In the genomic region with DNA sequence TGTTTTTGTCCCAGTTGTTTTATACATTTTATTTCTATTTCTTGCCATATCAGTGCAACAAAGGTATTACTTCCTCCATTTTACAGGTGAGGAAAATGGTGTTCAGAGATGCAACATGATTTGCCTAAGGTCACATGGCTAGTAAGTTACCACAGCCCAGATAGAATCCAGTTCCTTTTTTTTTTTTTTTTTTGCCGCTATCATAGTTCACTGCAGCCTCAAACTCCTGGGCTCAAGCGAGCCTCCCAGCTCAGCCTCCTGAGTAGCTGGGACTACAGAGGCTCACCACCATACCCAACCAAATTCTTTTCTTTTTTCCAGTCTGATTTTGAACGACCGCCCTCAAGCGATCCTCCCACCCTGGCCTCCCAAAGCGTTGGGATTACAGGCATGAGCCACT, we compare ENCODE assay signal across 7 cellular contexts. TPM values are rescaled to one million over a fixed set of nuclear protein-coding genes. Genes with fewer than 3 reads are reported as not detected.
A peak's percentile ranks its signal among the peaks of the same experiment; 100 is the strongest.
DNase-seq lines count a peak whose midpoint lies in the region; ATAC-seq and FAIRE-seq lines count a peak whose summit lies in the region.

No MANE protein-coding gene starts in this region.

- H3K9me3 ChIP-seq in KOPT-K1 (ENCODE audit: insufficient read depth, low read length, poor library complexity, severe bottlenecking) (no peaks in the 10 kb centered on the region), skeletal muscle satellite cell (replicated peaks; ENCODE audit: low read length) (no peaks in the 10 kb centered on the region)

- H3K4me3 Mint-ChIP-seq in dendritic cell treated with granulocyte-macrophage colony-stimulating factor and Interleukin-4, amounts not matched to agents 40 ng/mL and 50 ng/mL, for 4 days, result peak overlapping the region; percentile 92

- H3K27ac Mint-ChIP-seq in dendritic cell treated with granulocyte-macrophage colony-stimulating factor and Interleukin-4, amounts not matched to agents 40 ng/mL and 50 ng/mL, for 4 days, result peak overlapping the region; percentile 86

- H3K36me3 ChIP-seq in KOPT-K1 (ENCODE audit: insufficient read depth, low read length) (peaks cover 41% of the 10 kb centered on the region), skeletal muscle satellite cell (ENCODE audit: insufficient read depth, low read length) (no peaks in the 10 kb centered on the region)

- FAIRE-seq in RCC 7860 (lab: Jason Lieb, UNC), result no peak

- no peaks in the 10 kb centered on the region for H3K27me3 Mint-ChIP-seq in dendritic cell treated with granulocyte-macrophage colony-stimulating factor and Interleukin-4, amounts not matched to agents 40 ng/mL and 50 ng/mL, for 4 days

- no peak for DNase-seq in RCC 7860 (ENCODE audit: low spot score)
- DNase-seq in NCI-H524 (lab: John Stamatoyannopoulos, UW), result no peak

- H3K4me3 ChIP-seq in skeletal muscle satellite cell (ENCODE audit: low read length), result peak overlapping the region; percentile 78

- H3K9ac ChIP-seq in skeletal muscle satellite cell (ENCODE audit: low read depth, low read length), result no peak overlapping the region

- intact Hi-C loops in dendritic cell treated with granulocyte-macrophage colony-stimulating factor and Interleukin-4, amounts not matched to agents 40 ng/mL and 50 ng/mL, for 4 days (cut with micrococcal nuclease), result no loop called here

- H3K4me1 Mint-ChIP-seq in dendritic cell treated with granulocyte-macrophage colony-stimulating factor and Interleukin-4, amounts not matched to agents 40 ng/mL and 50 ng/mL, for 4 days (ENCODE audit: low read depth), result peaks cover 54% of the 10 kb centered on the region

- no peaks in the 10 kb centered on the region for H3K9me3 Mint-ChIP-seq in dendritic cell treated with granulocyte-macrophage colony-stimulating factor and Interleukin-4, amounts not matched to agents 40 ng/mL and 50 ng/mL, for 4 days

- H3K4me1 ChIP-seq in skeletal muscle satellite cell (ENCODE audit: control insufficient read depth, insufficient read depth, low read length), result peaks cover 3% of the 10 kb centered on the region

- peak overlapping the region; percentile 88 for H3K27ac ChIP-seq in KOPT-K1 (ENCODE audit: low read depth, low read length, poor library complexity, severe bottlenecking)

- peak; percentile 37 for ATAC-seq in GM21526 (IDR thresholded peaks at IDR 0.05; ENCODE audit: low FRiP score, unreplicated experiment)
- no peak for ATAC-seq in HG03025 (IDR thresholded peaks at IDR 0.05; ENCODE audit: low FRiP score, unreplicated experiment)

- peaks cover 11% of the 10 kb centered on the region for H3K36me3 Mint-ChIP-seq in dendritic cell treated with granulocyte-macrophage colony-stimulating factor and Interleukin-4, amounts not matched to agents 40 ng/mL and 50 ng/mL, for 4 days (ENCODE audit: low read depth)

- peaks cover 9% of the 10 kb centered on the region for H3K27me3 ChIP-seq in skeletal muscle satellite cell (ENCODE audit: control insufficient read depth, insufficient read depth, low read length)

- H3K4me2 ChIP-seq in skeletal muscle satellite cell (ENCODE audit: low read length), result peak overlapping the region; percentile 92

RNA-seq across cellular contexts. Expression of gene CCDC69, which starts 0.5 kb away (rescaled TPM):
- total RNA-seq in skeletal muscle satellite cell (2012; rRNA removed), result 1.3 and 1.5 TPM in 2 replicates

RNA-seq across cellular contexts. Expression of gene GM2A, which starts 28.6 kb away (rescaled TPM):
- 21.8 and 23.6 TPM in 2 replicates for total RNA-seq in skeletal muscle satellite cell (2012; rRNA removed)
